13 cellular contexts compared by ENCODE assay signal in genomic region chr3:30654269-30654668, GRCh38. TPM values are rescaled to one million over a fixed set of nuclear protein-coding genes. Genes with fewer than 3 reads are reported as not detected.
DNase-seq lines count a peak whose midpoint lies in the region; ATAC-seq, FAIRE-seq and TF ChIP-seq lines count a peak whose summit lies in the region.
"Had no signal": no experiment of that assay in that cellular context is flagged by ENCODE, and none has a peak within 500 bp of the region (broad histone marks: within the 10 kb centered on the region; RNA-seq: fewer than 3 reads in every experiment).

No MANE protein-coding gene starts in this region.

- TF ChIP-seq CTCF in cardiac muscle cell (IDR thresholded peaks at IDR 0.05; ENCODE audit: low read depth, low read length) (no peak), esophagus squamous epithelium (IDR thresholded peaks at IDR 0.05) (no peak), upper lobe of left lung (IDR thresholded peaks at IDR 0.05) (no peak), kidney (IDR thresholded peaks at IDR 0.05; ENCODE audit: borderline replicate concordance, extremely low read depth, insufficient read depth) (no peak)

- H3K9me3 Mint-ChIP-seq in T-cell, result no peaks in the 10 kb centered on the region

- H3K36me3 ChIP-seq in cardiac muscle cell (peaks cover 5% of the 10 kb centered on the region), esophagus squamous epithelium (peaks cover 0 to 85% (median 0%) of the 10 kb centered on the region in 3 donors), upper lobe of left lung (peaks cover 18 to 86% (median 51%) of the 10 kb centered on the region in 4 donors), kidney (ENCODE audit: control insufficient read depth in 1 of 2, insufficient read depth in 2 of 2, low read length in 2 of 2) (peaks cover 24 to 41% of the 10 kb centered on the region in 2 donors)

- CTCF ChIA-PET in T-cell (lab: Charles Lee), result interaction anchor here in 1 of 2 donors (1.1 to 1.8 kb wide), 4 partner anchors 10 to 39 kb away, joined by 6 to 8 read pairs (median 7); no protein-coding TSS in a partner anchor

- H3K27ac Mint-ChIP-seq in T-cell, result peak overlapping the region; percentile 95 to 96

- WGBS in esophagus squamous epithelium, 2 donors, result 75 to 76% methylated on average over 1 of the region's 1 CpG
- WGBS in upper lobe of left lung, 2 donors, result 75 to 81% methylated on average over 1 of the region's 1 CpG

- H3K9ac ChIP-seq in kidney (ENCODE audit: low read length in 2 of 2), result no peak overlapping the region

- ATAC-seq in T-cell (replicated peaks in 1 of 4) (no peak), upper lobe of left lung (ENCODE audit: low FRiP score in 2 of 2) (no peak), GM21619 (IDR thresholded peaks at IDR 0.05; ENCODE audit: unreplicated experiment) (no peak)

- H3K27ac ChIP-seq in cardiac muscle cell, result peak overlapping the region; percentile 31
- peak overlapping the region in 3 of 4 donors; percentile 60 to 76 (median 69) for H3K27ac ChIP-seq in esophagus squamous epithelium
- peak overlapping the region in 3 of 4 donors; percentile 48 to 78 (median 77) for H3K27ac ChIP-seq in upper lobe of left lung
- no peak overlapping the region for H3K27ac ChIP-seq in kidney (ENCODE audit: low read depth in 2 of 2, low read length in 2 of 2)

- H3K9me3 ChIP-seq in cardiac muscle cell (ENCODE audit: low read depth) (no peaks in the 10 kb centered on the region), esophagus squamous epithelium (no peaks in the 10 kb centered on the region), upper lobe of left lung (no peaks in the 10 kb centered on the region), kidney (ENCODE audit: control insufficient read depth in 1 of 2, low read length in 2 of 2) (no peaks in the 10 kb centered on the region)
- H3K9me3 ChIP-seq: adrenal gland, colonic mucosa had no signal

- H3K4me3 ChIP-seq in cardiac muscle cell, result no peak overlapping the region
- no peak overlapping the region for H3K4me3 ChIP-seq in esophagus squamous epithelium
- H3K4me3 ChIP-seq in upper lobe of left lung, result no peak overlapping the region
- no peak overlapping the region for H3K4me3 ChIP-seq in kidney (ENCODE audit: low read length in 2 of 2)
- H3K4me3 ChIP-seq: adrenal gland, colonic mucosa had no signal

- peak overlapping the region; percentile 25 to 76 (median 25) for H3K4me3 Mint-ChIP-seq in T-cell

- DNase-seq in cardiac muscle cell (ENCODE audit: low read depth in 1 of 2, low spot score in 1 of 2), result no peak
- DNase-seq in cardiac septum (ENCODE audit: low spot score), result no peak
- DNase-seq in T-cell, result no peak
- no peak for DNase-seq in esophagus squamous epithelium (lab: John Stamatoyannopoulos, UW)
- DNase-seq in upper lobe of left lung, result no peak
- DNase-seq in kidney, result no peak
- no peak for DNase-seq in stimulated activated CD4-positive, alpha-beta T cell treated with anti-CD3 and anti-CD28 coated beads, Interleukin-2, amount 100 ng/mL, for 48 hours
- DNase-seq: adrenal gland, AML-193, colonic mucosa, DND-41, NCI-H1417 had no signal

- H3K4me1 Mint-ChIP-seq in T-cell, result peaks cover 99 to 100% (median 100%) of the 10 kb centered on the region in 3 donors

- peaks cover 30% of the 10 kb centered on the region for H3K4me1 ChIP-seq in cardiac muscle cell (ENCODE audit: low read depth)
- peaks cover 23 to 72% (median 46%) of the 10 kb centered on the region in 3 donors for H3K4me1 ChIP-seq in esophagus squamous epithelium
- H3K4me1 ChIP-seq in upper lobe of left lung, result peaks cover 64 to 68% (median 64%) of the 10 kb centered on the region in 4 donors
- H3K4me1 ChIP-seq in kidney (ENCODE audit: control insufficient read depth in 1 of 2, insufficient read depth in 1 of 2, low read depth in 1 of 2, low read length in 2 of 2), result peaks cover 12 to 30% of the 10 kb centered on the region in 2 donors
- H3K4me1 ChIP-seq: colonic mucosa had no signal

- TF ChIP-seq EP300 in upper lobe of left lung (IDR thresholded peaks at IDR 0.05), result no peak

- no peak for FAIRE-seq in kidney (lab: Jason Lieb, UNC)

- TF ChIP-seq POLR2A in esophagus squamous epithelium (IDR thresholded peaks at IDR 0.05) (no peak), upper lobe of left lung (IDR thresholded peaks at IDR 0.05) (no peak)

- POLR2A ChIA-PET in T-cell (lab: Charles Lee), result interaction anchor here (1.0 to 1.4 kb wide), 2 partner anchors 15 to 25 kb away, joined by 3 read pairs; no protein-coding TSS in a partner anchor

- H3K27me3 Mint-ChIP-seq in T-cell, result no peaks in the 10 kb centered on the region

- intact Hi-C loops in cardiac septum (cut with DNase I), result no loop called here
- intact Hi-C loops in esophagus squamous epithelium (cut with DNase I), result no loop called here
- intact Hi-C loops in kidney (cut with DNase I), result no loop called here

- H3K36me3 Mint-ChIP-seq in T-cell, result peaks cover 78% of the 10 kb centered on the region

- H3K27me3 ChIP-seq in cardiac muscle cell, result no peaks in the 10 kb centered on the region
- H3K27me3 ChIP-seq in esophagus squamous epithelium, result no peaks in the 10 kb centered on the region
- H3K27me3 ChIP-seq in upper lobe of left lung, result no peaks in the 10 kb centered on the region
- H3K27me3 ChIP-seq: adrenal gland, colonic mucosa had no signal

RNA-seq across cellular contexts. Expression of gene TGFBR2, which starts 47.9 kb away (rescaled TPM):
- total RNA-seq in cardiac muscle cell (10.4 and 11.2 TPM in 2 replicates), cardiac septum (66.7 TPM), T-cell (100 to 1,000 TPM; 114 to 145 (median 127) TPM), esophagus squamous epithelium (100 to 1,000 TPM in 1 of 4 donors, 10 to 100 TPM in 3; 10.1 to 114 (median 48.7) TPM), upper lobe of left lung (100 to 1,000 TPM in 5 of 6 donors, 10 to 100 TPM in 1; 82.8 to 385 (median 285) TPM), kidney (243 TPM)
- polyA plus RNA-seq in cardiac muscle cell (7.0 and 9.1 TPM in 2 replicates), kidney (ENCODE audit: insufficient read depth, low read depth, low replicate concordance) (81.8 TPM)

Comparison
In these comparisons a context has a peak if more than half of its experiments do, and no peak if none do; other contexts are left out.
1. H3K27ac ChIP-seq: peak in cardiac muscle cell (single experiment), esophagus squamous epithelium (3 of 4) and upper lobe of left lung (3 of 4); none in kidney (0 of 2).